8 cellular contexts compared by ENCODE assay signal in the genomic region with DNA sequence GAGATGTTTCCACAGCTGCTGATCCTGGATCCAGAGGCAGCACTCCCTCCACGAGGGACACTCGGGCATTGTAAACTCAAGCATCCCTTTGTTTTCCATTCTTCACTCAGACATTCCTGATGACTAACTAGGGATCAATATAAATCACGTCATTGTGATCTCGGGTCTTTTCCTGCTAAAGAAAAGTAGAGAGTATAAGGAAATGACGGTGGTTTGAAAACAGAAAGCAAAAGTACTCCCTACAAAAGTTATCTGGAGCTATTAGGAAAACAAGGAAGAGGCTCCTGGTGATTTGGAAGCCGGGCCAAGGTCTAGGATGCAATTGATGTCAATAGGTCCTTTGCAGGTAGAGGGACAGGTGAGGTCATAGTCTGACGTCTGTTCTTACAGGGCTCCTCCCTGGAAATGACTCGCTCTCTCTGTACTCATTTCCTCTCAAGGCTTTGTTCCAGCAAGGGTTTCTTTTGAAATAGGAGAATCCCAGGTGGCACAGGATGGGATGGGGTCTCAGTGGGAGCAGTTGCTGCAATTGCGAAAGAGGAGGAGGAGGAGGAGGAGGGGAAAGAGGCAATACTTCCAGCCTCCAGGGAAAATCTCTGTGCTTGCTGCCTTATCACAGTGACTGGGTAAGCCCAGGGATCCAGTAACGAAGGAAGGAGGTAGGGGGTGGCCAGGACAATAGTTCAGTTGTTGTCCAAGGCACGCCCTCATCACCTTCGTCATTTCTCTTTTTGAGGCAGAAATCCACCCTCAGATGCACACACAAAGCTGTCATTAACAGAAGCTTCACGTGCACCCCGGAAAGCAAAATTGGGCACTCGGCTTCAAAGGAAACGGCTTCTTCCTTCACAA.
DNase-seq lines count a peak whose midpoint lies in the region; ATAC-seq, FAIRE-seq and TF ChIP-seq lines count a peak whose summit lies in the region.

No MANE protein-coding gene starts in this region.

- no peak overlapping the region for H3K14ac ChIP-seq in H1 (ENCODE audit: insufficient read length)

- TF ChIP-seq CTCF in C4-2B (conservative IDR thresholded peaks at IDR 0.05) = no peak
- no peak for TF ChIP-seq CTCF in H1 (IDR thresholded peaks at IDR 0.05; ENCODE audit: control extremely low read depth in 1 of 3, insufficient read depth in 1 of 3, low read depth in 1 of 3, low read length in 3 of 3)

- peak overlapping the region in 1 of 4 experiments; percentile 4; a peak in 3 of 8 replicates for H3K4me3 ChIP-seq in H1 (ENCODE audit: extremely low read depth in 1 of 4, insufficient read depth in 2 of 4, low read depth in 3 of 4, low read length in 4 of 4)
- peak overlapping the region; percentile 10 to 43 for H3K4me3 ChIP-seq in muscle layer of duodenum (ENCODE audit: low read depth in 1 of 2, low read length in 2 of 2)

- H4K8ac ChIP-seq in H1 (ENCODE audit: extremely low read depth, insufficient read depth, low read length) = no peak overlapping the region

- 0 out of 2 replicates have a peak overlapping the region, but pooled peaks have one; percentile 17 for H2AFZ ChIP-seq in H1 (ENCODE audit: low read length)

- H3K79me2 ChIP-seq in H1 (ENCODE audit: control insufficient read depth in 1 of 2, insufficient read depth in 2 of 2, low read length in 2 of 2) = no peaks in the 10 kb centered on the region

- no peak for ATAC-seq in GM21576 (IDR thresholded peaks at IDR 0.05; ENCODE audit: unreplicated experiment)

- H2AK5ac ChIP-seq in H1 (ENCODE audit: low read depth, low read length) = no peak overlapping the region

- H3K9ac ChIP-seq in H1 (replicated peaks in 1 of 4; ENCODE audit: extremely low read depth in 1 of 4, low read depth in 3 of 4, low read length in 3 of 4) = no peak overlapping the region

- H2BK120ac ChIP-seq in H1 (replicated peaks; ENCODE audit: low read depth, low read length) = no peak overlapping the region

- FAIRE-seq in H1 (lab: Jason Lieb, UNC) = no peak

- no peak overlapping the region for H3K56ac ChIP-seq in H1 (replicated peaks; ENCODE audit: insufficient read length, low read depth, low read length)

- H3K27me3 ChIP-seq in H1 (replicated peaks in 1 of 4; ENCODE audit: control insufficient read depth in 3 of 4, extremely low read depth in 1 of 4, insufficient read depth in 3 of 4, low read length in 3 of 4) = no peaks in the 10 kb centered on the region
- H3K27me3 ChIP-seq in muscle layer of duodenum (ENCODE audit: low read depth, low read length) = no peaks in the 10 kb centered on the region

- 48% methylated on average over 16 of the region's 16 CpGs; no CpG with 5 or more reads in 1 of the 2 experiments for WGBS in H1 (ENCODE audit: extremely low coverage in 1 of 2, insufficient coverage in 1 of 2, insufficient read length in 1 of 2, insufficient replicate concordance in 2 of 2, low coverage in 1 of 2, low lambda C conversion rate in 2 of 2, missing lambda C conversion rate in 1 of 2), 2 experiments

- H4K91ac ChIP-seq in H1 (replicated peaks; ENCODE audit: insufficient read length, low read length) = no peak overlapping the region

- no peak for TF ChIP-seq RAD21 in H1 (IDR thresholded peaks at IDR 0.05 in 1 of 2, conservative IDR thresholded peaks at IDR 0.05 in 1 of 2; ENCODE audit: low read depth in 2 of 2, low read length in 2 of 2)

- H3K23ac ChIP-seq in H1 (ENCODE audit: insufficient read length) = no peak overlapping the region

- H3K4ac ChIP-seq in H1 (replicated peaks; ENCODE audit: insufficient read length, low read depth, low read length) = no peak overlapping the region

- H3K23me2 ChIP-seq in H1 (ENCODE audit: low read depth, low read length) = no peaks in the 10 kb centered on the region

- H3K36me3 ChIP-seq in H1 (ENCODE audit: control insufficient read depth in 2 of 4, insufficient read depth in 4 of 4, low read length in 3 of 4) (no peaks in the 10 kb centered on the region), muscle layer of duodenum (ENCODE audit: control insufficient read depth in 1 of 2, insufficient read depth in 2 of 2, low read length in 2 of 2) (no peaks in the 10 kb centered on the region)

- DNase-seq in HCEC 1CT (peak; percentile 45), RKO (ENCODE audit: low spot score) (peak; percentile 32), H1 (ENCODE audit: low read depth in 1 of 2, low spot score in 2 of 2) (peak; percentile 50 to 57), OCI-M2 (lab: John Stamatoyannopoulos, UW; ENCODE audit: unreplicated experiment) (no peak), NCI-H187 treated with DMSO at 0.1 percent for 48 hours (lab: John Stamatoyannopoulos, UW) (no peak)

- no peak for TF ChIP-seq POLR2A in H1 (IDR thresholded peaks at IDR 0.05; ENCODE audit: control extremely low read depth in 1 of 2, low read depth in 2 of 2, low read length in 2 of 2)

- H3K4me2 ChIP-seq in H1 (ENCODE audit: insufficient read depth in 1 of 2, low read depth in 2 of 2, low read length in 2 of 2) = peak overlapping the region; percentile 36 to 48

- peak overlapping the region; percentile 65 for H2BK12ac ChIP-seq in H1 (ENCODE audit: low read depth, low read length)

- CTCF ChIA-PET in H1 (lab: Charles Lee; ENCODE audit: partially characterized antibody) = interaction anchor here (0.8 to 1.6 kb wide), 6 partner anchors 11 to 115 kb away, joined by 3 to 5 read pairs (median 3); no protein-coding TSS in a partner anchor

- no peak overlapping the region for H2BK5ac ChIP-seq in H1 (ENCODE audit: low read depth, low read length)

- H3K27ac ChIP-seq in C4-2B = peak overlapping the region; percentile 61
- no peak overlapping the region for H3K27ac ChIP-seq in H1 (ENCODE audit: low read depth, low read length)
- H3K27ac ChIP-seq in muscle layer of duodenum (ENCODE audit: low read length) = peak overlapping the region; percentile 79

- TF ChIP-seq EP300 in H1 (IDR thresholded peaks at IDR 0.05; ENCODE audit: borderline replicate concordance in 1 of 2, low read depth in 2 of 2, low read length in 2 of 2) = peak in 1 of 2 experiments; percentile 65; a peak in 1 of 3 replicates

- no peaks in the 10 kb centered on the region for H4K20me1 ChIP-seq in H1 (replicated peaks in 1 of 2; ENCODE audit: control insufficient read depth in 1 of 2, insufficient read depth in 2 of 2, low read length in 2 of 2)

- H3K9me3 ChIP-seq in H1 (ENCODE audit: insufficient read depth in 2 of 2, low read depth in 1 of 2, low read length in 1 of 2) = no peaks in the 10 kb centered on the region
- H3K9me3 ChIP-seq in muscle layer of duodenum (ENCODE audit: control insufficient read depth in 1 of 2, low read length in 2 of 2) = no peaks in the 10 kb centered on the region

- H3K18ac ChIP-seq in H1 (ENCODE audit: extremely low read depth, low read length) = no peak overlapping the region

- H2BK15ac ChIP-seq in H1 (ENCODE audit: low read length) = no peak overlapping the region

- H3K79me1 ChIP-seq in H1 (ENCODE audit: low read depth, low read length) = no peaks in the 10 kb centered on the region

- H2BK20ac ChIP-seq in H1 (ENCODE audit: low read length) = peak overlapping the region; percentile 19; the same call in 1 of the 2 replicates

- H4K5ac ChIP-seq in H1 (ENCODE audit: insufficient read length, low read depth, low read length) = no peak overlapping the region

- H3K4me1 ChIP-seq in H1 (replicated peaks in 1 of 4; ENCODE audit: control insufficient read depth in 3 of 4, insufficient read depth in 4 of 4, low read length in 3 of 4) (peaks cover 2 to 4% (median 4%) of the 10 kb centered on the region in 4 experiments), muscle layer of duodenum (ENCODE audit: control insufficient read depth in 1 of 2, insufficient read depth in 2 of 2, low read length in 2 of 2) (no peaks in the 10 kb centered on the region)

- POLR2A ChIA-PET in H1 (lab: Charles Lee; ENCODE audit: partially characterized antibody) = no interaction called here

TF ChIP-seq in H1, 55 proteins besides CTCF, POLR2A, EP300 and RAD21:
- TF ChIP-seq CREB1 (IDR thresholded peaks at IDR 0.05) = peak; percentile 90
- 0 out of 2 replicates have a peak, but pooled peaks have one; percentile 35 for TF ChIP-seq TCF12 (IDR thresholded peaks at IDR 0.05; ENCODE audit: low read depth, low read length)
- TF ChIP-seq, protein P1, sequence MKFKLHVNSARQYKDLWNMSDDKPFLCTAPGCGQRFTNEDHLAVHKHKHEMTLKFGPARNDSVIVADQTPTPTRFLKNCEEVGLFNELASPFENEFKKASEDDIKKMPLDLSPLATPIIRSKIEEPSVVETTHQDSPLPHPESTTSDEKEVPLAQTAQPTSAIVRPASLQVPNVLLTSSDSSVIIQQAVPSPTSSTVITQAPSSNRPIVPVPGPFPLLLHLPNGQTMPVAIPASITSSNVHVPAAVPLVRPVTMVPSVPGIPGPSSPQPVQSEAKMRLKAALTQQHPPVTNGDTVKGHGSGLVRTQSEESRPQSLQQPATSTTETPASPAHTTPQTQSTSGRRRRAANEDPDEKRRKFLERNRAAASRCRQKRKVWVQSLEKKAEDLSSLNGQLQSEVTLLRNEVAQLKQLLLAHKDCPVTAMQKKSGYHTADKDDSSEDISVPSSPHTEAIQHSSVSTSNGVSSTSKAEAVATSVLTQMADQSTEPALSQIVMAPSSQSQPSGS (IDR thresholded peaks at IDR 0.05; ENCODE audit: low read length) = peak; percentile 79
- peak; percentile 98 for TF ChIP-seq CEBPB (IDR thresholded peaks at IDR 0.05; ENCODE audit: low read depth, low read length)
- no peak for TF ChIP-seq NANOG (IDR thresholded peaks at IDR 0.05; ENCODE audit: insufficient read depth, low read depth, low read length, poor library complexity, severe bottlenecking)

Comparison
In these comparisons a context has a peak if more than half of its experiments do, and no peak if none do; other contexts are left out.
1. DNase-seq: peak in HCEC 1CT (single experiment), RKO (single experiment) and H1 (2 of 2); none in OCI-M2 (single experiment) and NCI-H187 treated with DMSO at 0.1 percent for 48 hours (single experiment).